ENCODE assay signal across 17 cellular contexts in genomic region chr11:68763926-68764657, GRCh38. TPM values are rescaled to one million over a fixed set of nuclear protein-coding genes. Genes with fewer than 3 reads are reported as not detected.
DNase-seq lines count a peak whose midpoint lies in the region; ATAC-seq and TF ChIP-seq lines count a peak whose summit lies in the region.
"Had no signal": no experiment of that assay in that cellular context is flagged by ENCODE, and none has a peak within 500 bp of the region (broad histone marks: within the 10 kb centered on the region; RNA-seq: fewer than 3 reads in every experiment).

No MANE protein-coding gene starts in this region.

- H3K9ac ChIP-seq in MM.1S (ENCODE audit: low read length) (peak overlapping the region; percentile 65), neural progenitor cell (no peak overlapping the region)
- H3K9ac ChIP-seq: BLaER1 treated with 17β-estradiol and CSF1 and Interleukin-3, amounts not matched to agents 10 nM and 100 nM had no signal

- H3K4me1 Mint-ChIP-seq in chondrocyte (ENCODE audit: low read depth) (peaks cover 12% of the 10 kb centered on the region), neural progenitor cell (peaks cover 12% of the 10 kb centered on the region)

- ATAC-seq in GM21528 (IDR thresholded peaks at IDR 0.05; ENCODE audit: low FRiP score, unreplicated experiment) (no peak), HG03025 (IDR thresholded peaks at IDR 0.05; ENCODE audit: low FRiP score, unreplicated experiment) (no peak), HG03095 (IDR thresholded peaks at IDR 0.05; ENCODE audit: unreplicated experiment) (no peak)

- H3K27ac ChIP-seq in MM.1S (ENCODE audit: low read length) (peak overlapping the region; percentile 90), neural progenitor cell (no peak overlapping the region)
- H3K27ac ChIP-seq: BLaER1 treated with 17β-estradiol and CSF1 and Interleukin-3, amounts not matched to agents 10 nM and 100 nM; right lobe of liver; SJCRH30 had no signal

- no peak overlapping the region for H3K4me3 ChIP-seq in GM06990 (replicated peaks; ENCODE audit: low read depth, low read length)
- peak overlapping the region; percentile 59 for H3K4me3 ChIP-seq in MM.1S (ENCODE audit: low read length)
- H3K4me3 ChIP-seq in neural progenitor cell, result no peak overlapping the region
- H3K4me3 ChIP-seq: BLaER1 treated with 17β-estradiol and CSF1 and Interleukin-3, amounts not matched to agents 10 nM and 100 nM; right lobe of liver; SJCRH30 had no signal

- H3K36me3 Mint-ChIP-seq in chondrocyte (ENCODE audit: low read depth) (peaks cover 49% of the 10 kb centered on the region), neural progenitor cell (no peaks in the 10 kb centered on the region)

- no peaks in the 10 kb centered on the region for H3K9me3 Mint-ChIP-seq in chondrocyte (ENCODE audit: low read depth)
- H3K9me3 Mint-ChIP-seq in neural progenitor cell, result no peaks in the 10 kb centered on the region

- DNase-seq in GM06990 (ENCODE audit: extremely low read depth, insufficient read length) (no peak), MM.1S (no peak), chondrocyte (ENCODE audit: low spot score) (no peak), neural progenitor cell (ENCODE audit: low spot score) (peak; percentile 43), DMS79 treated with DMSO at 0.1 percent for 48 hours (lab: John Stamatoyannopoulos, UW) (no peak)
- DNase-seq: activated naive CD4-positive, alpha-beta T cell treated with Interleukin-2 at 50 U/mL for 16 hours; glutamatergic neuron; kidney glomerular epithelial cell; NCI-H2029 treated with DMSO at 0.1 percent for 48 hours; NCI-H82; right lobe of liver; SJCRH30; stimulated activated CD4-positive, alpha-beta T cell treated with anti-CD3 and anti-CD28 coated beads, Interleukin-4, amount 100 ng/mL, for 24 hours had no signal

- H3F3A ChIP-seq in MM.1S (ENCODE audit: insufficient read depth, low read length) (peaks cover 19% of the 10 kb centered on the region), neural progenitor cell (ENCODE audit: low read depth) (no peaks in the 10 kb centered on the region)

- peak; percentile 4 for TF ChIP-seq CTCF in GM06990 (IDR thresholded peaks at IDR 0.05; ENCODE audit: insufficient read depth, low read length, poor library complexity, severe bottlenecking)
- peak; percentile 39; the same call in 1 of the 2 replicates for TF ChIP-seq CTCF in MM.1S (IDR thresholded peaks at IDR 0.05; ENCODE audit: low read length)
- TF ChIP-seq CTCF in chondrocyte (IDR thresholded peaks at IDR 0.05), result peak; percentile 62
- peak; percentile 33 for TF ChIP-seq CTCF in neural progenitor cell (IDR thresholded peaks at IDR 0.05)

- H3K4me3 Mint-ChIP-seq in chondrocyte (ENCODE audit: unreplicated experiment) (no peak overlapping the region), neural progenitor cell (no peak overlapping the region)

- H3K27me3 ChIP-seq in GM06990 (replicated peaks; ENCODE audit: control insufficient read depth, insufficient read depth, low read length), result no peaks in the 10 kb centered on the region
- H3K27me3 ChIP-seq in MM.1S (replicated peaks; ENCODE audit: insufficient read depth, low read length), result no peaks in the 10 kb centered on the region
- H3K27me3 ChIP-seq in neural progenitor cell, result no peaks in the 10 kb centered on the region
- H3K27me3 ChIP-seq: BLaER1 treated with 17β-estradiol and CSF1 and Interleukin-3, amounts not matched to agents 10 nM and 100 nM; right lobe of liver; SJCRH30 had no signal

- H4K20me1 ChIP-seq in MM.1S (ENCODE audit: insufficient read depth, low read length) (no peaks in the 10 kb centered on the region), neural progenitor cell (ENCODE audit: low read depth) (no peaks in the 10 kb centered on the region)

- H3K9me2 ChIP-seq in MM.1S (replicated peaks; ENCODE audit: insufficient read depth, low read length), result no peaks in the 10 kb centered on the region

- H3K27ac Mint-ChIP-seq in chondrocyte (ENCODE audit: unreplicated experiment) (no peak overlapping the region), neural progenitor cell (no peak overlapping the region)

- no peaks in the 10 kb centered on the region for H3K27me3 Mint-ChIP-seq in chondrocyte (ENCODE audit: low read depth)
- H3K27me3 Mint-ChIP-seq in neural progenitor cell (ENCODE audit: insufficient read depth, low read depth), result peaks cover 8% of the 10 kb centered on the region

- H3K9me3 ChIP-seq in MM.1S (replicated peaks; ENCODE audit: insufficient read depth, low read length), result no peaks in the 10 kb centered on the region
- no peaks in the 10 kb centered on the region for H3K9me3 ChIP-seq in neural progenitor cell (ENCODE audit: low read depth)
- H3K9me3 ChIP-seq: BLaER1 treated with 17β-estradiol and CSF1 and Interleukin-3, amounts not matched to agents 10 nM and 100 nM; right lobe of liver; SJCRH30 had no signal

- H3K4me1 ChIP-seq in MM.1S (ENCODE audit: low read length) (peaks cover 23% of the 10 kb centered on the region), neural progenitor cell (peaks cover 3% of the 10 kb centered on the region)
- H3K4me1 ChIP-seq: right lobe of liver, SJCRH30 had no signal

- peaks cover 14% of the 10 kb centered on the region for H3K79me2 ChIP-seq in MM.1S (ENCODE audit: low read length)
- H3K79me2 ChIP-seq in neural progenitor cell (ENCODE audit: low read depth), result no peaks in the 10 kb centered on the region

- H3K36me3 ChIP-seq in GM06990 (ENCODE audit: control insufficient read depth, insufficient read depth, low read length) (no peaks in the 10 kb centered on the region; the same call in 1 of the 2 replicates), MM.1S (replicated peaks; ENCODE audit: insufficient read depth, low read length) (no peaks in the 10 kb centered on the region; the same call in 1 of the 2 replicates), neural progenitor cell (no peaks in the 10 kb centered on the region)
- H3K36me3 ChIP-seq: SJCRH30 had no signal

- H2AFZ ChIP-seq in MM.1S (ENCODE audit: low read length) (peak overlapping the region; percentile 8; the same call in 1 of the 2 replicates), neural progenitor cell (replicated peaks) (no peak overlapping the region)

- H3K4me2 ChIP-seq in MM.1S (ENCODE audit: low read depth, low read length) (peak overlapping the region; percentile 94), neural progenitor cell (no peak overlapping the region)

RNA-seq across cellular contexts. Expression of gene TESMIN, which starts 12.8 kb away (rescaled TPM):
- total RNA-seq in chondrocyte (0.33 to 0.37 TPM in 2 of 3 replicates, not detected in the other), neural progenitor cell (ENCODE audit: low replicate concordance) (7.4 and 8.1 TPM in 2 replicates)
- total RNA-seq: SJCRH30 had no signal

Comparison
In these comparisons a context has a peak if more than half of its experiments do, and no peak if none do; other contexts are left out.
1. CTCF ChIP-seq: peak in every context shown above with its lines; median percentile 62 in chondrocyte; 39 in MM.1S; 33 in neural progenitor cell; 4 in GM06990.